8 cellular contexts compared by ENCODE assay signal in genomic region chr1:27488523-27489138, GRCh38. TPM values are rescaled to one million over a fixed set of nuclear protein-coding genes. Genes with fewer than 3 reads are reported as not detected.
DNase-seq lines count a peak whose midpoint lies in the region; ATAC-seq, FAIRE-seq and TF ChIP-seq lines count a peak whose summit lies in the region.

No MANE protein-coding gene starts in this region.

- peaks cover 60% of the 10 kb centered on the region for H3K79me2 ChIP-seq in OCI-LY7 (ENCODE audit: insufficient read depth, low read depth, low read length)

- no peak overlapping the region for H2AFZ ChIP-seq in OCI-LY7 (ENCODE audit: low read length)

- peak overlapping the region; percentile 94 for H3K9ac ChIP-seq in muscle layer of colon (ENCODE audit: low read length)

- H3K4me2 ChIP-seq in OCI-LY7 (ENCODE audit: low read length), result peak overlapping the region; percentile 87

- no peaks in the 10 kb centered on the region for H3K9me2 ChIP-seq in OCI-LY7 (ENCODE audit: insufficient read depth, low read length)

- TF ChIP-seq CTCF in OCI-LY7 (conservative IDR thresholded peaks at IDR 0.05; ENCODE audit: low read length), result no peak

- POLR2A ChIA-PET in OCI-LY7 (lab: Charles Lee), result interaction anchor here (0.5 to 1.0 kb wide), 5 partner anchors 11 to 1182 kb away, joined by 3 to 5 read pairs (median 4); partner anchors contain the start of gene UBXN11

- BruUV-seq in OCI-LY7 (replicated peaks; lab: Mats Ljungman, UMichigan), result no TSS peak

- DNase-seq in GM18507 (ENCODE audit: extremely low spot score, insufficient read length, low read depth) (no peak), OCI-LY7 (ENCODE audit: low spot score) (peak; percentile 52), cerebellar cortex (ENCODE audit: low spot score) (peak; percentile 56), NCI-H2107 treated with DMSO at 0.1 percent for 48 hours (lab: John Stamatoyannopoulos, UW; ENCODE audit: unreplicated experiment) (no peak), NCI-H2107 (lab: John Stamatoyannopoulos, UW) (no peak)

- H3K27ac ChIP-seq in OCI-LY7 (ENCODE audit: low read depth, low read length, poor library complexity, severe bottlenecking) (peak overlapping the region; percentile 76), muscle layer of colon (ENCODE audit: low read depth, low read length) (peak overlapping the region; percentile 90)

- ATAC-seq in GM21717 (IDR thresholded peaks at IDR 0.05; ENCODE audit: unreplicated experiment) (no peak), GM21786 (IDR thresholded peaks at IDR 0.05; ENCODE audit: unreplicated experiment) (no peak)

- H3K9me3 ChIP-seq in OCI-LY7 (ENCODE audit: low read length), result no peaks in the 10 kb centered on the region
- no peaks in the 10 kb centered on the region for H3K9me3 ChIP-seq in muscle layer of colon (ENCODE audit: low read length)

- no peaks in the 10 kb centered on the region for H3K27me3 ChIP-seq in muscle layer of colon (ENCODE audit: control insufficient read depth in 1 of 2, insufficient read depth in 2 of 2, low read length in 2 of 2)

- no peaks in the 10 kb centered on the region; the same call in 1 of the 2 replicates for H4K20me1 ChIP-seq in OCI-LY7 (ENCODE audit: insufficient read depth, low read length)

- H3K4me1 ChIP-seq in OCI-LY7 (ENCODE audit: insufficient read depth, low read length, poor library complexity, severe bottlenecking) (peaks cover 61% of the 10 kb centered on the region), muscle layer of colon (ENCODE audit: insufficient read depth, low read length) (peaks cover 48% of the 10 kb centered on the region)

- CTCF ChIA-PET in OCI-LY7 (lab: Charles Lee; ENCODE audit: unreplicated experiment), result interaction anchor here (0.7 kb wide), 1 partner anchor 98 kb away, joined by 4 read pairs; no protein-coding TSS in a partner anchor

- intact Hi-C loops in OCI-LY7 (cut with micrococcal nuclease; ENCODE audit: unreplicated experiment), result loop anchor here (1.0 to 2.0 kb wide), 2 partner anchors 72 to 85 kb away; no protein-coding TSS in a partner anchor

- FAIRE-seq in GM18507 (lab: Jason Lieb, UNC), result peak; percentile 54

- H3K36me3 ChIP-seq in OCI-LY7 (ENCODE audit: insufficient read depth, low read length) (peaks cover 23% of the 10 kb centered on the region), muscle layer of colon (ENCODE audit: insufficient read depth, low read length) (no peaks in the 10 kb centered on the region)

- H3K4me3 ChIP-seq in OCI-LY7 (ENCODE audit: low read depth, low read length, poor library complexity, severe bottlenecking) (peak overlapping the region; percentile 95), muscle layer of colon (ENCODE audit: low read depth in 1 of 2, low read length in 2 of 2) (peak overlapping the region; percentile 48 to 93)

RNA-seq across cellular contexts. Expression of gene WASF2, which starts 1.3 kb away (rescaled TPM):
- 25.1 and 26.9 TPM in 2 replicates for total RNA-seq in OCI-LY7 (2014; rRNA removed; shearing (Covaris generic))
- total RNA-seq in OCI-LY7 (2022), result 106 and 110 TPM in 2 replicates

Comparison
In these comparisons a context has a peak if more than half of its experiments do, and no peak if none do; other contexts are left out.
1. DNase-seq: peak in OCI-LY7 (single experiment) and cerebellar cortex (single experiment); none in GM18507 (single experiment), NCI-H2107 treated with DMSO at 0.1 percent for 48 hours (single experiment) and NCI-H2107 (single experiment).